Comparison of ENCODE assay signal across 24 cellular contexts in the genomic region with DNA sequence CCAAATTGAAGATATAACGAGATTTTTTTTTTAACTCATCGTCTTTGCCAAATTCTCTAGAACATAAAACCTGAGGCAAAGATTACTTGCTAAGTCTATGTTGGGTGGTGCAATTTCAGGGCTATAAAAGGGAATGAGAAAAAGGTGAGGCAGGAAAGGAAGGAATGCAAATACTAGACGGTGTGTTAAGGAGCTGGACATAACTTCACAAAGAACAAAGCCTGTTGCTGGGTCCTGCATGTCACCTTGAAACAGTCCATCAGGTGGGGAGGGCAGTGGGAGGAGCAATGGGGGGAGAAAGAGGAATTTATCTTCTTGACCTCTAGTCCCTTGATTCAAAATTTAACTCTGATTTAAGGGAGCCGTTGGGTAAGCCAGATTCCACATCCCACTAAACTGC. TPM values are rescaled to one million over a fixed set of nuclear protein-coding genes. Genes with fewer than 3 reads are reported as not detected.
DNase-seq lines count a peak whose midpoint lies in the region; ATAC-seq, FAIRE-seq and TF ChIP-seq lines count a peak whose summit lies in the region.
"Had no signal": no experiment of that assay in that cellular context is flagged by ENCODE, and none has a peak within 500 bp of the region (broad histone marks: within the 10 kb centered on the region; RNA-seq: fewer than 3 reads in every experiment).

No MANE protein-coding gene starts in this region.

- H3K4me3 ChIP-seq in hepatocyte (no peak overlapping the region), mucosa of rectum (ENCODE audit: low read length in 2 of 2) (peak overlapping the region in 1 of 2 donors; percentile 33), upper lobe of right lung (no peak overlapping the region), kidney (ENCODE audit: low read length in 2 of 2) (no peak overlapping the region), osteoblast (ENCODE audit: insufficient read depth, low read length) (no peak overlapping the region)
- H3K4me3 ChIP-seq: BLaER1 treated with 17β-estradiol and CSF1 and Interleukin-3, amounts not matched to agents 10 nM and 100 nM had no signal

- H3K27me3 ChIP-seq in hepatocyte (no peaks in the 10 kb centered on the region), mucosa of rectum (ENCODE audit: control insufficient read depth in 2 of 2, insufficient read depth in 2 of 2, low read length in 2 of 2) (no peaks in the 10 kb centered on the region), upper lobe of right lung (no peaks in the 10 kb centered on the region), osteoblast (ENCODE audit: insufficient read depth, low read length) (no peaks in the 10 kb centered on the region)
- H3K27me3 ChIP-seq: BLaER1 treated with 17β-estradiol and CSF1 and Interleukin-3, amounts not matched to agents 10 nM and 100 nM had no signal

- no peaks in the 10 kb centered on the region for H3K9me2 ChIP-seq in hepatocyte (replicated peaks; ENCODE audit: insufficient read depth)

- CTCF ChIA-PET in MCF 10A (lab: Yijun Ruan, JAX) = interaction anchor here (0.6 kb wide), 1 partner anchor 592 kb away, joined by 3 read pairs; no protein-coding TSS in a partner anchor

- H4K20me1 ChIP-seq in hepatocyte (ENCODE audit: insufficient read depth, poor library complexity, severe bottlenecking) (no peaks in the 10 kb centered on the region), osteoblast (ENCODE audit: insufficient read depth, low read length) (no peaks in the 10 kb centered on the region)

- peaks cover 25% of the 10 kb centered on the region for H3K4me1 ChIP-seq in hepatocyte (ENCODE audit: insufficient read depth)
- H3K4me1 ChIP-seq in mucosa of rectum (ENCODE audit: control insufficient read depth in 2 of 2, insufficient read depth in 2 of 2, low read length in 2 of 2) = peaks cover 27 to 38% of the 10 kb centered on the region in 2 donors
- H3K4me1 ChIP-seq in upper lobe of right lung = peaks cover 9% of the 10 kb centered on the region
- peaks cover 11 to 13% of the 10 kb centered on the region in 2 donors for H3K4me1 ChIP-seq in kidney (ENCODE audit: control insufficient read depth in 1 of 2, insufficient read depth in 1 of 2, low read depth in 1 of 2, low read length in 2 of 2)
- peaks cover 24% of the 10 kb centered on the region for H3K4me1 ChIP-seq in osteoblast (ENCODE audit: insufficient read depth, low read length)

- no peaks in the 10 kb centered on the region for H3K27me3 Mint-ChIP-seq in MCF 10A (ENCODE audit: insufficient read depth, unreplicated experiment)
- H3K27me3 Mint-ChIP-seq: IgD-negative memory B cell had no signal

- H3K4me2 ChIP-seq in hepatocyte (no peak overlapping the region), osteoblast (ENCODE audit: insufficient read depth, low read length) (no peak overlapping the region)
- H3K4me2 ChIP-seq: BLaER1 treated with 17β-estradiol and CSF1 and Interleukin-3, amounts not matched to agents 10 nM and 100 nM had no signal

- intact Hi-C loops in MCF 10A (cut with micrococcal nuclease) = no loop called here
- intact Hi-C loops in upper lobe of right lung (cut with DNase I) = no loop called here
- intact Hi-C loops in kidney (cut with DNase I) = no loop called here

- H3K36me3 ChIP-seq in hepatocyte (replicated peaks; ENCODE audit: insufficient read depth, low read depth) (no peaks in the 10 kb centered on the region), mucosa of rectum (ENCODE audit: control insufficient read depth in 2 of 2, insufficient read depth in 2 of 2, low read length in 2 of 2) (no peaks in the 10 kb centered on the region), upper lobe of right lung (no peaks in the 10 kb centered on the region), kidney (ENCODE audit: control insufficient read depth in 1 of 2, insufficient read depth in 2 of 2, low read length in 2 of 2) (no peaks in the 10 kb centered on the region), osteoblast (ENCODE audit: insufficient read depth, low read length) (no peaks in the 10 kb centered on the region)
- H3K36me3 ChIP-seq: BLaER1 treated with 17β-estradiol and CSF1 and Interleukin-3, amounts not matched to agents 10 nM and 100 nM had no signal

- ATAC-seq in upper lobe of right lung (peak; percentile 56), HG02852 (IDR thresholded peaks at IDR 0.05; ENCODE audit: unreplicated experiment) (no peak)
- ATAC-seq: CD8-positive, alpha-beta T cell had no signal

- no peak for FAIRE-seq in kidney (lab: Jason Lieb, UNC)
- FAIRE-seq: GM18507, GM19239, RCC 7860 had no signal

- peaks cover 57% of the 10 kb centered on the region for H3K4me1 Mint-ChIP-seq in MCF 10A (ENCODE audit: insufficient read depth, unreplicated experiment)

- TF ChIP-seq CTCF in MCF 10A (IDR thresholded peaks at IDR 0.05; ENCODE audit: unreplicated experiment) (no peak), hepatocyte (IDR thresholded peaks at IDR 0.05; ENCODE audit: poor library complexity) (no peak), upper lobe of right lung (IDR thresholded peaks at IDR 0.05) (no peak), kidney (IDR thresholded peaks at IDR 0.05; ENCODE audit: borderline replicate concordance, extremely low read depth, insufficient read depth) (no peak), osteoblast (IDR thresholded peaks at IDR 0.05; ENCODE audit: extremely low read depth, low read depth, low read length) (no peak)

- peak overlapping the region; percentile 59 for H3K27ac Mint-ChIP-seq in MCF 10A (ENCODE audit: low read depth, unreplicated experiment)
- H3K27ac Mint-ChIP-seq: CD8-positive, alpha-beta T cell; IgD-negative memory B cell had no signal

- no TSS peak for BruUV-seq in MCF 10A (replicated peaks; lab: Mats Ljungman, UMichigan)

- H3K9ac ChIP-seq in mucosa of rectum (ENCODE audit: low read depth in 1 of 2, low read length in 2 of 2) = no peak overlapping the region
- H3K9ac ChIP-seq in kidney (ENCODE audit: low read length in 2 of 2) = no peak overlapping the region
- H3K9ac ChIP-seq: BLaER1 treated with 17β-estradiol and CSF1 and Interleukin-3, amounts not matched to agents 10 nM and 100 nM had no signal

- no peak overlapping the region for H2AFZ ChIP-seq in hepatocyte
- no peak overlapping the region for H2AFZ ChIP-seq in osteoblast (ENCODE audit: low read length)

- 67% methylated on average over 4 of the region's 4 CpGs for WGBS in hepatocyte (ENCODE audit: low lambda C conversion rate, missing lambda C conversion rate)

- no peak overlapping the region for H3K4me3 Mint-ChIP-seq in MCF 10A (ENCODE audit: unreplicated experiment)
- H3K4me3 Mint-ChIP-seq: CD8-positive, alpha-beta T cell; IgD-negative memory B cell had no signal

- peak overlapping the region; percentile 73 for H3K27ac ChIP-seq in hepatocyte
- H3K27ac ChIP-seq in mucosa of rectum (ENCODE audit: low read depth in 2 of 2, low read length in 2 of 2) = peak overlapping the region; percentile 84 to 86
- H3K27ac ChIP-seq in upper lobe of right lung = no peak overlapping the region
- no peak overlapping the region for H3K27ac ChIP-seq in kidney (ENCODE audit: low read depth in 2 of 2, low read length in 2 of 2)
- H3K27ac ChIP-seq in osteoblast (ENCODE audit: low read depth, low read length) = no peak overlapping the region
- H3K27ac ChIP-seq: BLaER1 treated with 17β-estradiol and CSF1 and Interleukin-3, amounts not matched to agents 10 nM and 100 nM had no signal

- POLR2A ChIA-PET in MCF 10A (lab: Yijun Ruan, JAX) = interaction anchor here (1.4 kb wide), 1 partner anchor 10 kb away, joined by 3 read pairs; no protein-coding TSS in a partner anchor

- DNase-seq in MCF 10A (ENCODE audit: unreplicated experiment) = no peak
- DNase-seq in hepatocyte (ENCODE audit: low spot score) = no peak
- DNase-seq in upper lobe of right lung = no peak
- DNase-seq in kidney = no peak
- no peak for DNase-seq in NCI-H146 (lab: John Stamatoyannopoulos, UW)
- no peak for DNase-seq in osteoblast (ENCODE audit: insufficient read length, low spot score, missing footprints)
- DNase-seq: Calu3; CD8-positive, alpha-beta T cell; DMS153; MV-4-11; NCI-H1105 treated with DMSO at 0.1 percent for 48 hours; NCI-H187; NCI-H2107; NCI-H446 treated with DMSO at 0.1 percent for 48 hours; NCI-H526 treated with DMSO at 0.1 percent for 48 hours; OCI-M1; SHP77 had no signal

- peaks cover 2% of the 10 kb centered on the region for H3K79me2 ChIP-seq in hepatocyte
- no peaks in the 10 kb centered on the region for H3K79me2 ChIP-seq in osteoblast (ENCODE audit: insufficient read depth, low read length)

- H3K9me3 Mint-ChIP-seq in MCF 10A (ENCODE audit: unreplicated experiment) = no peaks in the 10 kb centered on the region
- H3K9me3 Mint-ChIP-seq: CD8-positive, alpha-beta T cell; IgD-negative memory B cell had no signal

- H3K9me3 ChIP-seq in hepatocyte (ENCODE audit: low read depth) = no peaks in the 10 kb centered on the region
- no peaks in the 10 kb centered on the region for H3K9me3 ChIP-seq in mucosa of rectum (ENCODE audit: control insufficient read depth in 2 of 2, low read length in 2 of 2)
- no peaks in the 10 kb centered on the region for H3K9me3 ChIP-seq in upper lobe of right lung
- H3K9me3 ChIP-seq in kidney (ENCODE audit: control insufficient read depth in 1 of 2, low read length in 2 of 2) = no peaks in the 10 kb centered on the region
- no peaks in the 10 kb centered on the region for H3K9me3 ChIP-seq in osteoblast (ENCODE audit: low read depth, low read length)
- H3K9me3 ChIP-seq: BLaER1 treated with 17β-estradiol and CSF1 and Interleukin-3, amounts not matched to agents 10 nM and 100 nM had no signal

- H3K36me3 Mint-ChIP-seq in MCF 10A (ENCODE audit: insufficient read depth, unreplicated experiment) = no peaks in the 10 kb centered on the region
- H3K36me3 Mint-ChIP-seq: CD8-positive, alpha-beta T cell had no signal

RNA-seq across cellular contexts. Expression of a gene that starts 16.1 kb away (rescaled TPM):
- 99.9 and 149 TPM in 2 replicates for total RNA-seq in MCF 10A (2022)
- total RNA-seq in hepatocyte = 52.5 and 55.4 TPM in 2 replicates
- polyA plus RNA-seq in hepatocyte = 41.5 and 51.8 TPM in 2 replicates
- total RNA-seq in upper lobe of right lung = 110 TPM
- total RNA-seq in kidney = 91.8 TPM
- polyA plus RNA-seq in kidney (ENCODE audit: insufficient read depth, low read depth, low replicate concordance) = 35.3 TPM
- 28.6 and 30.0 TPM in 2 replicates for total RNA-seq in osteoblast

Comparison
In these comparisons a context has a peak if more than half of its experiments do, and no peak if none do; other contexts are left out.
1. H3K27ac ChIP-seq: peak in hepatocyte (single experiment) and mucosa of rectum (2 of 2); none in upper lobe of right lung (single experiment), kidney (0 of 2) and osteoblast (single experiment).